In genomic region chr22:29767289-29768051, GRCh38 we compare ENCODE assay signal across 8 cellular contexts. TPM values are rescaled to one million over a fixed set of nuclear protein-coding genes. Genes with fewer than 3 reads are reported as not detected.
A peak's percentile ranks its signal among the peaks of the same experiment; 100 is the strongest.
DNase-seq lines count a peak whose midpoint lies in the region; ATAC-seq and TF ChIP-seq lines count a peak whose summit lies in the region.

Gene UQCR10, plus strand, starts transcription at chr22:29767369. Its CDS starts 30 bp downstream, at chr22:29767399.

- peak; percentile 98 for DNase-seq in NCI-H1092 treated with DMSO at 0.1 percent for 48 hours (lab: John Stamatoyannopoulos, UW)
- DNase-seq in SW480 (ENCODE audit: low spot score), result peak; percentile 82
- DNase-seq in activated naive CD8-positive, alpha-beta T cell treated with anti-CD3 and anti-CD28 coated beads, Interleukin-2, amount 50 U/mL, for 24 hours, result peak; percentile 95
- DNase-seq in heart left ventricle, result peak; percentile 92 to 97 (median 95)
- DNase-seq in pons (ENCODE audit: low spot score), result peak; percentile 96
- peak; percentile 93 for DNase-seq in transverse colon

- peak; percentile 66 for ATAC-seq in HG02571 (IDR thresholded peaks at IDR 0.05; ENCODE audit: unreplicated experiment)
- peak; percentile 77 for ATAC-seq in activated naive CD8-positive, alpha-beta T cell treated with anti-CD3 and anti-CD28 coated beads, Interleukin-2, amount 50 U/mL, for 24 hours
- peak; percentile 87 to 94 (median 90) for ATAC-seq in heart left ventricle

- no peak for TF ChIP-seq CTCF in heart left ventricle (IDR thresholded peaks at IDR 0.05)
- peak in 1 of 5 experiments; percentile 10 for TF ChIP-seq CTCF in transverse colon (IDR thresholded peaks at IDR 0.05)

- H3K27ac Mint-ChIP-seq in activated naive CD8-positive, alpha-beta T cell treated with anti-CD3 and anti-CD28 coated beads, Interleukin-2, amount 50 U/mL, for 24 hours, result peak within 1 kb of the TSS; percentile 99

- no peaks in the 10 kb centered on the region for H3K27me3 Mint-ChIP-seq in activated naive CD8-positive, alpha-beta T cell treated with anti-CD3 and anti-CD28 coated beads, Interleukin-2, amount 50 U/mL, for 24 hours

- H3K9me3 ChIP-seq in heart left ventricle, result no peaks in the 10 kb centered on the region
- H3K9me3 ChIP-seq in transverse colon, result no peaks in the 10 kb centered on the region

- H3K4me1 ChIP-seq in heart left ventricle (peaks cover 6 to 42% (median 29%) of the 10 kb centered on the region in 12 donors), transverse colon (peaks cover 16 to 25% (median 20%) of the 10 kb centered on the region in 4 donors)

- H3K9me3 Mint-ChIP-seq in activated naive CD8-positive, alpha-beta T cell treated with anti-CD3 and anti-CD28 coated beads, Interleukin-2, amount 50 U/mL, for 24 hours, result no peaks in the 10 kb centered on the region

- intact Hi-C loops in heart left ventricle (cut with DNase I) (loop anchor here in 5 of 10 donors (5.0 to 10.0 kb wide), 6 partner anchors 65 to 237 kb away; partner anchors contain the start of genes ASCC2 (in 2 of the 5) and MTMR3 (in 1 of the 5)), transverse colon (cut with DNase I; ENCODE audit: low total_unique reads) (no loop called here)

- H3K27me3 ChIP-seq in heart left ventricle, result no peaks in the 10 kb centered on the region
- no peaks in the 10 kb centered on the region for H3K27me3 ChIP-seq in transverse colon

- H3K4me1 Mint-ChIP-seq in activated naive CD8-positive, alpha-beta T cell treated with anti-CD3 and anti-CD28 coated beads, Interleukin-2, amount 50 U/mL, for 24 hours, result peaks cover 41% of the 10 kb centered on the region

- in situ Hi-C loops in transverse colon (cut with MboI; ENCODE audit: low pct_ligation_motif_present in 1 of 4, low pct_unique_long_range_greater_than_20kb in 1 of 4, low sequenced_read_pairs in 3 of 4), result no loop called here

- TF ChIP-seq POLR2A in heart left ventricle (IDR thresholded peaks at IDR 0.05) (peak; percentile 50 to 57), transverse colon (IDR thresholded peaks at IDR 0.05) (no peak)

- peak within 1 kb of the TSS; percentile 100 for H3K4me3 Mint-ChIP-seq in activated naive CD8-positive, alpha-beta T cell treated with anti-CD3 and anti-CD28 coated beads, Interleukin-2, amount 50 U/mL, for 24 hours

- H3K4me3 ChIP-seq in GM08714 (ENCODE audit: low read length) (peak within 1 kb of the TSS; percentile 92), heart left ventricle (peak within 1 kb of the TSS; percentile 70 to 98 (median 80)), transverse colon (peak within 1 kb of the TSS; percentile 69 to 78 (median 76))

- H3K36me3 ChIP-seq in heart left ventricle, result peaks cover 2 to 34% (median 27%) of the 10 kb centered on the region in 9 donors
- H3K36me3 ChIP-seq in transverse colon, result peaks cover 0 to 11% (median 6%) of the 10 kb centered on the region in 4 donors

- TF ChIP-seq EP300 in transverse colon (IDR thresholded peaks at IDR 0.05; ENCODE audit: low read depth), result no peak

- peak within 1 kb of the TSS; percentile 87 to 96 (median 91) for H3K27ac ChIP-seq in heart left ventricle
- peak within 1 kb of the TSS; percentile 86 to 90 (median 88) for H3K27ac ChIP-seq in transverse colon

- peaks cover 29% of the 10 kb centered on the region for H3K36me3 Mint-ChIP-seq in activated naive CD8-positive, alpha-beta T cell treated with anti-CD3 and anti-CD28 coated beads, Interleukin-2, amount 50 U/mL, for 24 hours (ENCODE audit: low read depth)

- 1 to 11% (median 1%) methylated on average over 30 to 45 of the region's 45 CpGs for WGBS in heart left ventricle, 4 donors
- 0 to 1% methylated on average over 1 to 43 of the region's 45 CpGs for WGBS in transverse colon (ENCODE audit: low coverage in 1 of 2), 2 donors

RNA-seq across cellular contexts. Expression of gene UQCR10, which starts in this region (rescaled TPM):
- 100 to 1,000 TPM; 244 to 396 (median 299) TPM for total RNA-seq in heart left ventricle
- 1,000 to 10,000 TPM in 1 of 2 donors, 100 to 1,000 TPM in 1; 355 to 1,063 TPM for polyA plus RNA-seq in heart left ventricle
- total RNA-seq in transverse colon, result 100 to 1,000 TPM in 1 of 4 donors, 10 to 100 TPM in 3; 22.4 to 139 (median 47.3) TPM

Comparison
In these comparisons a context has a peak if more than half of its experiments do, and no peak if none do; other contexts are left out.
1. Peak in every context shown above with its lines: DNase-seq, ATAC-seq, H3K4me3 ChIP-seq and H3K27ac ChIP-seq.